ENCODE assay signal across 13 cellular contexts in the genomic region with DNA sequence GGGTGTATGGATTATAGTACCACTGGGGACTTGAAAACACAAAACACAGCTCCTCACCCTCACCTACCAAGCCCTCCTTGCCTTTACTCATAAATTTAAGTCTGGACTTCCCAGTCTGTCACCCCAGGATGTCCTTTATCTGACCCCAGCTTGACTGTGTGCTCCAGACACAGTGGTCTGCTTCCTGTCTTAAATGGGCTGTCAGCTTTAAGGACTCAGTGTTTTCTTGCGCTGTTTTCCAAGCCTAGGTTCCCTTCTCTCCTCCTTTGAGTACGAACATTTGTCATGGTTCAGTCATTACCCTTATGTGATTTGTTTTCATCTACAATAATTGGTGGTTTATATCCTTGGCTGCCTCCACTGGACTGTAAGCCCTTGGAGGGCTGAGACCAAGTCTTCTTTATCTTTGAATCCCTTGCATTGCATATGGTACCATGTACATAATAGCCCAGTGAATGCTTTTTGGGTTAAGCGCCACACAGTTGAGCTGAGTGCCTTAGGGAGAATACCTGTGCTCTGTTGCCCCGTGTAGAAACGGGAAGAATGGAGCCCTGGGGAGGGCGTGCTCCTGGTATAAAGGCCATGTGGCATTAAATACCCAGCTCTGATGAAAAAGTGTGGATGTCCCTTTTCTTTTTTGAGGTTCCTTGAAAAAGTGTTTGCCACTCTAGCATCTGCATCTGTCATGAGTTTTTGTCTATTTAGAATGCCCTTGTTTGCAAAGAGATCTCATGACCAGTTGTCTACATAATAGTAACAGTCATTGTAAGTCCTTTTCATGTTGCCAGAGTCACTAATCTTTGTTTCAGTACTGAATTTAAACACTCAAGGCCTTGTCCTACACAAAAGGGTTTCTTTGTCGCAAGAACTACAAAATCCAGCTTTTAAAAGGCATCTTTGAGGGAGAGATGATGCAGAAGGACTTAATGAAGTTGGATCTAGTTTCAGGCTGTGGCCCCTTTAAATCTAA. TPM values are rescaled to one million over a fixed set of nuclear protein-coding genes. Genes with fewer than 3 reads are reported as not detected.
DNase-seq lines count a peak whose midpoint lies in the region; ATAC-seq and TF ChIP-seq lines count a peak whose summit lies in the region.
"Had no signal": no experiment of that assay in that cellular context is flagged by ENCODE, and none has a peak within 500 bp of the region (broad histone marks: within the 10 kb centered on the region; RNA-seq: fewer than 3 reads in every experiment).

No MANE protein-coding gene starts in this region.

- no peak overlapping the region for H2AFZ ChIP-seq in mesenchymal stem cell (ENCODE audit: low read depth, low read length)

- ATAC-seq in central memory CD8-positive, alpha-beta T cell (replicated peaks; ENCODE audit: extremely low read depth, poor library complexity, severe bottlenecking): no peak
- ATAC-seq in HG02870 (IDR thresholded peaks at IDR 0.05; ENCODE audit: unreplicated experiment): no peak
- ATAC-seq: HCT116 had no signal

- H2BK15ac ChIP-seq in mesenchymal stem cell (ENCODE audit: low read depth, poor library complexity, severe bottlenecking): no peak overlapping the region

- H2BK120ac ChIP-seq in mesenchymal stem cell (ENCODE audit: low read depth, low read length): no peak overlapping the region

- CTCF ChIA-PET in HEK293T (lab: Yijun Ruan, JAX): no interaction called here

- peaks cover 76% of the 10 kb centered on the region for H3K4me1 Mint-ChIP-seq in central memory CD8-positive, alpha-beta T cell

- no peaks in the 10 kb centered on the region for H3K27me3 Mint-ChIP-seq in central memory CD8-positive, alpha-beta T cell

- 80% methylated on average over 5 of the region's 7 CpGs for WGBS in mesenchymal stem cell

- peaks cover 29% of the 10 kb centered on the region for H3K79me1 ChIP-seq in mesenchymal stem cell (replicated peaks; ENCODE audit: low read length, poor library complexity, severe bottlenecking)

- no peak overlapping the region for H3K4me2 ChIP-seq in mesenchymal stem cell (ENCODE audit: low read length, poor library complexity, severe bottlenecking)

- H3K27me3 ChIP-seq in HUES48 (ENCODE audit: control insufficient read depth, insufficient read depth, low read length): no peaks in the 10 kb centered on the region
- no peaks in the 10 kb centered on the region for H3K27me3 ChIP-seq in mesenchymal stem cell (ENCODE audit: control insufficient read depth in 1 of 2, insufficient read depth in 1 of 2, low read length in 2 of 2)

- H3K4me1 ChIP-seq in HUES48 (ENCODE audit: control insufficient read depth, insufficient read depth, low read length) (peaks cover 33% of the 10 kb centered on the region), mesenchymal stem cell (ENCODE audit: control insufficient read depth, insufficient read depth, low read depth, low read length) (peaks cover 20% of the 10 kb centered on the region)

- peak overlapping the region; percentile 66 for H4K8ac ChIP-seq in mesenchymal stem cell (ENCODE audit: low read length)

- H3K18ac ChIP-seq in mesenchymal stem cell (ENCODE audit: low read depth in 1 of 2, low read length in 2 of 2): peak overlapping the region; percentile 80 to 87

- POLR2A ChIA-PET in HEK293T (lab: Yijun Ruan, JAX): interaction anchor here (1.1 to 2.0 kb wide), 2 partner anchors 13 to 14 kb away, joined by 5 to 7 read pairs; a partner anchor contains a TSS

- peak overlapping the region in 1 of 2 experiments; percentile 85 for H3K4ac ChIP-seq in mesenchymal stem cell (ENCODE audit: low read depth in 1 of 2, low read length in 2 of 2)

- peaks cover 4% of the 10 kb centered on the region for H3K36me3 Mint-ChIP-seq in central memory CD8-positive, alpha-beta T cell (ENCODE audit: insufficient read depth)

- H3K9ac ChIP-seq in HUES48 (ENCODE audit: low read depth, low read length) (no peak overlapping the region), mesenchymal stem cell (ENCODE audit: low read length) (no peak overlapping the region)

- peak overlapping the region in 1 of 2 experiments; percentile 69 for H2BK12ac ChIP-seq in mesenchymal stem cell (ENCODE audit: low read length in 2 of 2)

- H3K27ac ChIP-seq in HUES48 (ENCODE audit: low read depth, low read length): peak overlapping the region; percentile 7
- no peak overlapping the region for H3K27ac ChIP-seq in mesenchymal stem cell (ENCODE audit: low read length, poor library complexity, severe bottlenecking)

- peak overlapping the region in 1 of 2 experiments; percentile 60 for H3K23ac ChIP-seq in mesenchymal stem cell (ENCODE audit: low read length in 2 of 2)

- no peaks in the 10 kb centered on the region for H3K36me3 ChIP-seq in HUES48 (ENCODE audit: control insufficient read depth, insufficient read depth, low read length)
- H3K36me3 ChIP-seq in mesenchymal stem cell (ENCODE audit: control insufficient read depth in 1 of 2, insufficient read depth in 2 of 2, low read depth in 1 of 2, low read length in 2 of 2): peaks cover 0 to 3% of the 10 kb centered on the region in 2 experiments

- H3K4me3 ChIP-seq in HUES48 (ENCODE audit: low read depth, low read length) (no peak overlapping the region), mesenchymal stem cell (ENCODE audit: insufficient read depth in 1 of 2, low read depth in 1 of 2, low read length in 2 of 2) (no peak overlapping the region)

- H3K4me3 Mint-ChIP-seq in central memory CD8-positive, alpha-beta T cell: no peak overlapping the region

- no peak overlapping the region for H3K14ac ChIP-seq in mesenchymal stem cell (ENCODE audit: low read length in 2 of 2)

- DNase-seq in Ammon's horn (ENCODE audit: low spot score): peak; percentile 60
- DNase-seq in central memory CD8-positive, alpha-beta T cell (ENCODE audit: low spot score in 2 of 2): no peak
- peak; percentile 80 for DNase-seq in mesenchymal stem cell
- DNase-seq in GM19240 (ENCODE audit: insufficient read length, low spot score): no peak
- DNase-seq in 8988T: no peak
- DNase-seq in HEK293T (ENCODE audit: extremely low spot score): no peak
- DNase-seq: activated CD4-positive, alpha-beta T cell treated with anti-CD3 and anti-CD28 coated beads, Interleukin-2, amount 50 U/mL, for 1 hour; NCI-H748 treated with DMSO at 0.1 percent for 48 hours; stimulated activated naive CD4-positive, alpha-beta T cell treated with Interleukin-2 at 50 U/mL for 16 hours; SW 1271 had no signal

- no peak overlapping the region for H2AK5ac ChIP-seq in mesenchymal stem cell (ENCODE audit: low read length, severe bottlenecking)

- no peaks in the 10 kb centered on the region for H3K9me3 Mint-ChIP-seq in central memory CD8-positive, alpha-beta T cell

- peak overlapping the region; percentile 92 for H4K91ac ChIP-seq in mesenchymal stem cell (ENCODE audit: low read length)

- peak overlapping the region; percentile 29 for H3K27ac Mint-ChIP-seq in central memory CD8-positive, alpha-beta T cell (ENCODE audit: low read depth)

- H3K9me3 ChIP-seq in HUES48 (ENCODE audit: control insufficient read depth, insufficient read depth, low read length): no peaks in the 10 kb centered on the region
- H3K9me3 ChIP-seq in mesenchymal stem cell (ENCODE audit: control insufficient read depth, low read length): no peaks in the 10 kb centered on the region

- no peak overlapping the region for H2BK5ac ChIP-seq in mesenchymal stem cell (ENCODE audit: low read depth, low read length, poor library complexity, severe bottlenecking)

TF ChIP-seq in HEK293T, 16 proteins besides CTCF, POLR2A, EP300 and RAD21:
- no peak for TF ChIP-seq FOXK2 (IDR thresholded peaks at IDR 0.05)

RNA-seq across cellular contexts. Expression of a gene that starts 14.0 kb away (rescaled TPM):
- polyA plus RNA-seq in mesenchymal stem cell (2013, experiment 1 of 2): 32.0 TPM
- polyA plus RNA-seq in mesenchymal stem cell (2013, experiment 2 of 2): 32.5 TPM

Comparison
In these comparisons a context has a peak if more than half of its experiments do, and no peak if none do; other contexts are left out.
1. DNase-seq: peak in Ammon's horn (single experiment) and mesenchymal stem cell (single experiment); none in central memory CD8-positive, alpha-beta T cell (0 of 2), GM19240 (single experiment), 8988T (single experiment) and HEK293T (single experiment).